ENCODE assay signal across 17 cellular contexts in genomic region chr13:110920038-110920437, GRCh38. TPM values are rescaled to one million over a fixed set of nuclear protein-coding genes. Genes with fewer than 3 reads are reported as not detected.
A peak's percentile ranks its signal among the peaks of the same experiment; 100 is the strongest.
DNase-seq lines count a peak whose midpoint lies in the region; ATAC-seq and TF ChIP-seq lines count a peak whose summit lies in the region.
"Had no signal": no experiment of that assay in that cellular context is flagged by ENCODE, and none has a peak within 500 bp of the region (broad histone marks: within the 10 kb centered on the region; RNA-seq: fewer than 3 reads in every experiment).

No MANE protein-coding gene starts in this region.

- peaks cover 54% of the 10 kb centered on the region for H3K4me1 ChIP-seq in left ventricle myocardium inferior
- H3K4me1 ChIP-seq in OCI-LY3 (ENCODE audit: low read length) = peaks cover 50% of the 10 kb centered on the region
- peaks cover 3% of the 10 kb centered on the region for H3K4me1 ChIP-seq in testis

- H3K27ac ChIP-seq in left ventricle myocardium inferior (replicated peaks) (peak overlapping the region; percentile 72), OCI-LY3 (ENCODE audit: low read length) (peak overlapping the region; percentile 86), testis (no peak overlapping the region), brain microvascular endothelial cell (no peak overlapping the region)
- H3K27ac ChIP-seq: right lobe of liver had no signal

- no peak for TF ChIP-seq POLR2A in testis (IDR thresholded peaks at IDR 0.05)

- peaks cover 21% of the 10 kb centered on the region for H3K79me2 ChIP-seq in OCI-LY3 (ENCODE audit: low read length)

- peak overlapping the region; percentile 44 for H2AFZ ChIP-seq in OCI-LY3 (ENCODE audit: low read depth, low read length)

- no peaks in the 10 kb centered on the region for H4K20me1 ChIP-seq in OCI-LY3 (ENCODE audit: insufficient read depth, low read length)

- WGBS in testis, 2 donors = 51 to 59% methylated on average over 4 to 5 of the region's 5 CpGs

- peak overlapping the region; percentile 69 for H3K4me2 ChIP-seq in OCI-LY3 (ENCODE audit: low read length)

- TF ChIP-seq CTCF in left ventricle myocardium inferior (IDR thresholded peaks at IDR 0.05; ENCODE audit: borderline replicate concordance) (peak; percentile 7), OCI-LY3 (IDR thresholded peaks at IDR 0.05; ENCODE audit: low read depth, low read length) (peak; percentile 29), testis (IDR thresholded peaks at IDR 0.05) (no peak), brain microvascular endothelial cell (IDR thresholded peaks at IDR 0.05; ENCODE audit: low read depth, low read length, missing control alignments) (no peak)

- H3K9me3 ChIP-seq in left ventricle myocardium inferior (replicated peaks) (no peaks in the 10 kb centered on the region), OCI-LY3 (ENCODE audit: insufficient read depth, low read length) (no peaks in the 10 kb centered on the region), testis (no peaks in the 10 kb centered on the region)
- H3K9me3 ChIP-seq: right lobe of liver had no signal

- H3K27me3 ChIP-seq in left ventricle myocardium inferior (ENCODE audit: low read depth) = no peaks in the 10 kb centered on the region
- H3K27me3 ChIP-seq in OCI-LY3 (ENCODE audit: low read depth, low read length) = no peaks in the 10 kb centered on the region
- H3K27me3 ChIP-seq in testis = no peaks in the 10 kb centered on the region
- H3K27me3 ChIP-seq in brain microvascular endothelial cell (replicated peaks) = peaks cover 2% of the 10 kb centered on the region
- H3K27me3 ChIP-seq: right lobe of liver had no signal

- ATAC-seq in left cardiac atrium (no peak), left ventricle myocardium superior (no peak), GM21447 (IDR thresholded peaks at IDR 0.05; ENCODE audit: unreplicated experiment) (no peak)
- ATAC-seq: right lobe of liver had no signal

- H3K9ac ChIP-seq in OCI-LY3 (ENCODE audit: low read length) = peak overlapping the region; percentile 62

- in situ Hi-C loops in brain microvascular endothelial cell (cut with HindIII; ENCODE audit: low pct_ligation_motif_present, low sequenced_read_pairs) = no loop called here

- peak; percentile 41 for DNase-seq in left ventricle myocardium inferior
- DNase-seq in left cardiac atrium = no peak
- DNase-seq in left ventricle myocardium superior = peak; percentile 58
- peak; percentile 57 for DNase-seq in testis
- DNase-seq in brain microvascular endothelial cell = no peak
- DNase-seq in D341Med (ENCODE audit: low spot score) = no peak
- DNase-seq: activated CD4-positive, alpha-beta T cell treated with anti-CD3 and anti-CD28 coated beads for 4 hours; activated CD8-positive, alpha-beta memory T cell treated with anti-CD3 and anti-CD28 coated beads, Interleukin-2, amount 50 U/mL, for 4 hours; activated gamma-delta T cell treated with Interleukin-2 at 50 U/mL for 16 hours; aorta; COR-L47; NCI-H1105 treated with DMSO at 0.1 percent for 48 hours; NCI-H82; right lobe of liver; RPMI8226 had no signal

- intact Hi-C loops in left ventricle myocardium inferior (cut with micrococcal nuclease) = no loop called here
- intact Hi-C loops in left cardiac atrium (cut with DNase I) = loop anchor here in 1 of 2 donors (10.0 kb wide), 1 partner anchor 125 kb away; no protein-coding TSS in a partner anchor
- intact Hi-C loops in left ventricle myocardium superior (cut with micrococcal nuclease) = no loop called here
- intact Hi-C loops in testis (cut with DNase I; ENCODE audit: low total_unique reads) = no loop called here

- H3K36me3 ChIP-seq in left ventricle myocardium inferior (no peaks in the 10 kb centered on the region), OCI-LY3 (replicated peaks; ENCODE audit: low read depth, low read length) (peaks cover 6% of the 10 kb centered on the region), testis (ENCODE audit: low read depth, missing control alignments) (no peaks in the 10 kb centered on the region), brain microvascular endothelial cell (replicated peaks) (no peaks in the 10 kb centered on the region)
- H3K36me3 ChIP-seq: right lobe of liver had no signal

- H3K4me3 ChIP-seq in left ventricle myocardium inferior (no peak overlapping the region), OCI-LY3 (ENCODE audit: low read length) (peak overlapping the region; percentile 47), testis (no peak overlapping the region), brain microvascular endothelial cell (ENCODE audit: low read depth, low read length) (no peak overlapping the region)
- H3K4me3 ChIP-seq: right lobe of liver had no signal

RNA-seq across cellular contexts. Expression of gene ANKRD10, which starts 5.2 kb away (rescaled TPM):
- 45.9 TPM for total RNA-seq in left ventricle myocardium inferior
- total RNA-seq in left cardiac atrium = 10 to 100 TPM; 48.7 to 78.7 TPM
- total RNA-seq in left ventricle myocardium superior = 49.4 TPM
- total RNA-seq in testis = 100 to 1,000 TPM; 132 to 180 TPM
- polyA plus RNA-seq in testis (ENCODE audit: insufficient read depth, low read depth, low replicate concordance) = 65.2 TPM

Comparison
In these comparisons a context has a peak if more than half of its experiments do, and no peak if none do; other contexts are left out.
1. DNase-seq: peak in left ventricle myocardium inferior (single experiment), left ventricle myocardium superior (single experiment) and testis (single experiment); none in left cardiac atrium (single experiment), brain microvascular endothelial cell (single experiment) and D341Med (single experiment).
2. H3K27ac ChIP-seq: peak in left ventricle myocardium inferior (single experiment) and OCI-LY3 (single experiment); none in testis (0 of 2) and brain microvascular endothelial cell (single experiment).
3. CTCF ChIP-seq: peak in left ventricle myocardium inferior (single experiment) and OCI-LY3 (single experiment); none in testis (0 of 3) and brain microvascular endothelial cell (single experiment).